ENCODE assay signal across 2 cellular contexts in genomic region chr20:23636182-23636907, GRCh38.
TF ChIP-seq lines count a peak whose summit lies in the region.

No MANE protein-coding gene starts in this region.

TF ChIP-seq in IMR-90, 13 proteins besides CTCF, POLR2A, EP300 and RAD21:
- TF ChIP-seq MAZ (IDR thresholded peaks at IDR 0.05; ENCODE audit: borderline replicate concordance, low read depth, low read length) = no peak
- no peak for TF ChIP-seq BHLHE40 (IDR thresholded peaks at IDR 0.05; ENCODE audit: low read depth, low read length)
- TF ChIP-seq, protein P1, sequence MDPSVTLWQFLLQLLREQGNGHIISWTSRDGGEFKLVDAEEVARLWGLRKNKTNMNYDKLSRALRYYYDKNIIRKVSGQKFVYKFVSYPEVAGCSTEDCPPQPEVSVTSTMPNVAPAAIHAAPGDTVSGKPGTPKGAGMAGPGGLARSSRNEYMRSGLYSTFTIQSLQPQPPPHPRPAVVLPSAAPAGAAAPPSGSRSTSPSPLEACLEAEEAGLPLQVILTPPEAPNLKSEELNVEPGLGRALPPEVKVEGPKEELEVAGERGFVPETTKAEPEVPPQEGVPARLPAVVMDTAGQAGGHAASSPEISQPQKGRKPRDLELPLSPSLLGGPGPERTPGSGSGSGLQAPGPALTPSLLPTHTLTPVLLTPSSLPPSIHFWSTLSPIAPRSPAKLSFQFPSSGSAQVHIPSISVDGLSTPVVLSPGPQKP (IDR thresholded peaks at IDR 0.05; ENCODE audit: borderline replicate concordance, low read depth, low read length) = no peak
- TF ChIP-seq MXI1 (IDR thresholded peaks at IDR 0.05; ENCODE audit: borderline replicate concordance, low read depth, low read length) = no peak
- TF ChIP-seq NFE2L2 (IDR thresholded peaks at IDR 0.05; ENCODE audit: low read depth, low read length) = no peak
- TF ChIP-seq, protein P2, sequence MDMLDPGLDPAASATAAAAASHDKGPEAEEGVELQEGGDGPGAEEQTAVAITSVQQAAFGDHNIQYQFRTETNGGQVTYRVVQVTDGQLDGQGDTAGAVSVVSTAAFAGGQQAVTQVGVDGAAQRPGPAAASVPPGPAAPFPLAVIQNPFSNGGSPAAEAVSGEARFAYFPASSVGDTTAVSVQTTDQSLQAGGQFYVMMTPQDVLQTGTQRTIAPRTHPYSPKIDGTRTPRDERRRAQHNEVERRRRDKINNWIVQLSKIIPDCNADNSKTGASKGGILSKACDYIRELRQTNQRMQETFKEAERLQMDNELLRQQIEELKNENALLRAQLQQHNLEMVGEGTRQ (IDR thresholded peaks at IDR 0.05; ENCODE audit: low read depth, low read length) = no peak
- no peak for TF ChIP-seq RCOR1 (IDR thresholded peaks at IDR 0.05; ENCODE audit: insufficient replicate concordance, low read length)
- no peak for TF ChIP-seq SMC3 (IDR thresholded peaks at IDR 0.05; ENCODE audit: low read depth, low read length)
- no peak for TF ChIP-seq CHD1 (IDR thresholded peaks at IDR 0.05; ENCODE audit: low read depth, low read length)
- TF ChIP-seq FOS (IDR thresholded peaks at IDR 0.05; ENCODE audit: low read depth, low read length) = no peak
- no peak for TF ChIP-seq CEBPB (IDR thresholded peaks at IDR 0.05; ENCODE audit: low read depth, low read length)
- TF ChIP-seq RFX5 (IDR thresholded peaks at IDR 0.05; ENCODE audit: low read depth, low read length) = no peak
- no peak for TF ChIP-seq MAFK (IDR thresholded peaks at IDR 0.05; ENCODE audit: low read depth, low read length)

TF ChIP-seq in HepG2, 621 proteins besides CTCF, POLR2A, EP300 and RAD21 (continues in another document):
- no peak for TF ChIP-seq ZNF597 (CRISPR knock-in tag; IDR thresholded peaks at IDR 0.05)
- TF ChIP-seq ZNF773 (CRISPR knock-in tag; IDR thresholded peaks at IDR 0.05; ENCODE audit: borderline replicate concordance) = no peak
- TF ChIP-seq ZBTB8A (CRISPR knock-in tag; IDR thresholded peaks at IDR 0.05; ENCODE audit: borderline replicate concordance, low read depth) = no peak
- no peak for TF ChIP-seq SIX1 (CRISPR knock-in tag; IDR thresholded peaks at IDR 0.05; ENCODE audit: borderline replicate concordance)
- TF ChIP-seq ZNF776 (CRISPR knock-in tag; IDR thresholded peaks at IDR 0.05) = no peak; the same call in 1 of the 2 replicates
- no peak; the same call in 1 of the 2 replicates for TF ChIP-seq ZNF431 (CRISPR knock-in tag; IDR thresholded peaks at IDR 0.05; ENCODE audit: borderline replicate concordance, low read depth)
- no peak for TF ChIP-seq SETDB1 (CRISPR knock-in tag; IDR thresholded peaks at IDR 0.05; ENCODE audit: borderline replicate concordance)
- TF ChIP-seq ZNF367 (CRISPR knock-in tag; IDR thresholded peaks at IDR 0.05; ENCODE audit: borderline replicate concordance) = no peak
- TF ChIP-seq CENPBD1 (CRISPR knock-in tag; IDR thresholded peaks at IDR 0.05; ENCODE audit: borderline replicate concordance, low read depth) = no peak
- TF ChIP-seq KLF15 (CRISPR knock-in tag; IDR thresholded peaks at IDR 0.05; ENCODE audit: borderline replicate concordance) = no peak
- no peak for TF ChIP-seq ZFP62 (CRISPR knock-in tag; IDR thresholded peaks at IDR 0.05)
- TF ChIP-seq KDM5B (CRISPR knock-in tag; IDR thresholded peaks at IDR 0.05; ENCODE audit: borderline replicate concordance) = no peak
- TF ChIP-seq, protein P3, sequence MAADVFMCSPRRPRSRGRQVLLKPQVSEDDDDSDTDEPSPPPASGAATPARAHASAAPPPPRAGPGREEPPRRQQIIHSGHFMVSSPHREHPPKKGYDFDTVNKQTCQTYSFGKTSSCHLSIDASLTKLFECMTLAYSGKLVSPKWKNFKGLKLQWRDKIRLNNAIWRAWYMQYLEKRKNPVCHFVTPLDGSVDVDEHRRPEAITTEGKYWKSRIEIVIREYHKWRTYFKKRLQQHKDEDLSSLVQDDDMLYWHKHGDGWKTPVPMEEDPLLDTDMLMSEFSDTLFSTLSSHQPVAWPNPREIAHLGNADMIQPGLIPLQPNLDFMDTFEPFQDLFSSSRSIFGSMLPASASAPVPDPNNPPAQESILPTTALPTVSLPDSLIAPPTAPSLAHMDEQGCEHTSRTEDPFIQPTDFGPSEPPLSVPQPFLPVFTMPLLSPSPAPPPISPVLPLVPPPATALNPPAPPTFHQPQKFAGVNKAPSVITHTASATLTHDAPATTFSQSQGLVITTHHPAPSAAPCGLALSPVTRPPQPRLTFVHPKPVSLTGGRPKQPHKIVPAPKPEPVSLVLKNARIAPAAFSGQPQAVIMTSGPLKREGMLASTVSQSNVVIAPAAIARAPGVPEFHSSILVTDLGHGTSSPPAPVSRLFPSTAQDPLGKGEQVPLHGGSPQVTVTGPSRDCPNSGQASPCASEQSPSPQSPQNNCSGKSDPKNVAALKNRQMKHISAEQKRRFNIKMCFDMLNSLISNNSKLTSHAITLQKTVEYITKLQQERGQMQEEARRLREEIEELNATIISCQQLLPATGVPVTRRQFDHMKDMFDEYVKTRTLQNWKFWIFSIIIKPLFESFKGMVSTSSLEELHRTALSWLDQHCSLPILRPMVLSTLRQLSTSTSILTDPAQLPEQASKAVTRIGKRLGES (CRISPR knock-in tag; IDR thresholded peaks at IDR 0.05; ENCODE audit: borderline replicate concordance) = no peak
- TF ChIP-seq JARID2 (CRISPR knock-in tag; IDR thresholded peaks at IDR 0.05; ENCODE audit: insufficient replicate concordance) = no peak
- TF ChIP-seq TBL1XR1 (IDR thresholded peaks at IDR 0.05; ENCODE audit: borderline replicate concordance, low read length, partially characterized antibody) = no peak
- TF ChIP-seq CHD4 (IDR thresholded peaks at IDR 0.05; ENCODE audit: borderline replicate concordance, low read length) = no peak
- no peak for TF ChIP-seq YEATS4 (CRISPR knock-in tag; IDR thresholded peaks at IDR 0.05; ENCODE audit: borderline replicate concordance)
- TF ChIP-seq ZNF746 (CRISPR knock-in tag; IDR thresholded peaks at IDR 0.05) = no peak
- TF ChIP-seq ZNF235 (CRISPR knock-in tag; IDR thresholded peaks at IDR 0.05; ENCODE audit: borderline replicate concordance) = no peak
- TF ChIP-seq AGO2 (optimal IDR thresholded peaks at IDR 0.05; ENCODE audit: low read depth, low read length) = no peak
- no peak for TF ChIP-seq FOXC1 (CRISPR knock-in tag; IDR thresholded peaks at IDR 0.05; ENCODE audit: borderline replicate concordance)
- no peak for TF ChIP-seq AKNA (CRISPR knock-in tag; IDR thresholded peaks at IDR 0.05; ENCODE audit: borderline replicate concordance)
- TF ChIP-seq, protein P4, sequence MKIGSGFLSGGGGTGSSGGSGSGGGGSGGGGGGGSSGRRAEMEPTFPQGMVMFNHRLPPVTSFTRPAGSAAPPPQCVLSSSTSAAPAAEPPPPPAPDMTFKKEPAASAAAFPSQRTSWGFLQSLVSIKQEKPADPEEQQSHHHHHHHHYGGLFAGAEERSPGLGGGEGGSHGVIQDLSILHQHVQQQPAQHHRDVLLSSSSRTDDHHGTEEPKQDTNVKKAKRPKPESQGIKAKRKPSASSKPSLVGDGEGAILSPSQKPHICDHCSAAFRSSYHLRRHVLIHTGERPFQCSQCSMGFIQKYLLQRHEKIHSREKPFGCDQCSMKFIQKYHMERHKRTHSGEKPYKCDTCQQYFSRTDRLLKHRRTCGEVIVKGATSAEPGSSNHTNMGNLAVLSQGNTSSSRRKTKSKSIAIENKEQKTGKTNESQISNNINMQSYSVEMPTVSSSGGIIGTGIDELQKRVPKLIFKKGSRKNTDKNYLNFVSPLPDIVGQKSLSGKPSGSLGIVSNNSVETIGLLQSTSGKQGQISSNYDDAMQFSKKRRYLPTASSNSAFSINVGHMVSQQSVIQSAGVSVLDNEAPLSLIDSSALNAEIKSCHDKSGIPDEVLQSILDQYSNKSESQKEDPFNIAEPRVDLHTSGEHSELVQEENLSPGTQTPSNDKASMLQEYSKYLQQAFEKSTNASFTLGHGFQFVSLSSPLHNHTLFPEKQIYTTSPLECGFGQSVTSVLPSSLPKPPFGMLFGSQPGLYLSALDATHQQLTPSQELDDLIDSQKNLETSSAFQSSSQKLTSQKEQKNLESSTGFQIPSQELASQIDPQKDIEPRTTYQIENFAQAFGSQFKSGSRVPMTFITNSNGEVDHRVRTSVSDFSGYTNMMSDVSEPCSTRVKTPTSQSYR (CRISPR knock-in tag; IDR thresholded peaks at IDR 0.05; ENCODE audit: borderline replicate concordance) = 0 out of 2 replicates have a peak, but pooled peaks have one; percentile 3
- 0 out of 2 replicates have a peak, but pooled peaks have one; percentile 15 for TF ChIP-seq ZNF547 (CRISPR knock-in tag; IDR thresholded peaks at IDR 0.05)
- no peak for TF ChIP-seq NR1H2 (CRISPR knock-in tag; IDR thresholded peaks at IDR 0.05; ENCODE audit: borderline replicate concordance, low read depth)
- no peak for TF ChIP-seq MXD4 (CRISPR knock-in tag; IDR thresholded peaks at IDR 0.05)
- TF ChIP-seq DNMT1 (CRISPR knock-in tag; IDR thresholded peaks at IDR 0.05) = no peak
- TF ChIP-seq ARHGAP35 (CRISPR knock-in tag; IDR thresholded peaks at IDR 0.05; ENCODE audit: borderline replicate concordance) = no peak; the same call in 1 of the 2 replicates
- no peak for TF ChIP-seq ZNF720 (CRISPR knock-in tag; IDR thresholded peaks at IDR 0.05)
- TF ChIP-seq ATF7-NPFF (CRISPR knock-in tag; IDR thresholded peaks at IDR 0.05; ENCODE audit: low read depth) = no peak
- TF ChIP-seq CBX1 (IDR thresholded peaks at IDR 0.05; ENCODE audit: low read depth) = no peak
- TF ChIP-seq ZNF546 (CRISPR knock-in tag; conservative IDR thresholded peaks at IDR 0.05) = no peak
- 0 out of 2 replicates have a peak, but pooled peaks have one; percentile 24 for TF ChIP-seq HHEX (CRISPR knock-in tag; IDR thresholded peaks at IDR 0.05)
- no peak for TF ChIP-seq NBN (conservative IDR thresholded peaks at IDR 0.05)
- TF ChIP-seq ZSCAN9 (CRISPR knock-in tag; IDR thresholded peaks at IDR 0.05; ENCODE audit: borderline replicate concordance) = no peak
- TF ChIP-seq KMT2B (CRISPR knock-in tag; IDR thresholded peaks at IDR 0.05) = no peak
- TF ChIP-seq ZNF879 (CRISPR knock-in tag; IDR thresholded peaks at IDR 0.05) = 0 out of 2 replicates have a peak, but pooled peaks have one; percentile 51
- no peak for TF ChIP-seq ZNF556 (CRISPR knock-in tag; IDR thresholded peaks at IDR 0.05; ENCODE audit: borderline replicate concordance)
- TF ChIP-seq RFX1 (IDR thresholded peaks at IDR 0.05) = no peak
- TF ChIP-seq ZNF749 (CRISPR knock-in tag; IDR thresholded peaks at IDR 0.05; ENCODE audit: borderline replicate concordance) = no peak
- no peak for TF ChIP-seq YY1 (IDR thresholded peaks at IDR 0.05; ENCODE audit: insufficient read depth, insufficient replicate concordance, low read depth, low read length)
- no peak for TF ChIP-seq HOMEZ (CRISPR knock-in tag; IDR thresholded peaks at IDR 0.05; ENCODE audit: low read depth)
- no peak for TF ChIP-seq MBNL3 (CRISPR knock-in tag; conservative IDR thresholded peaks at IDR 0.05)
